ENCODE assay signal across 1 cellular context in genomic region chr12:55940065-55940732, GRCh38.
TF ChIP-seq lines count a peak whose summit lies in the region.

No MANE protein-coding gene starts in this region.

TF ChIP-seq in HepG2, 621 proteins besides CTCF, POLR2A, EP300 and RAD21 (continued from another document and continues in another):
- TF ChIP-seq ZNF280B (CRISPR knock-in tag; IDR thresholded peaks at IDR 0.05; ENCODE audit: borderline replicate concordance) (no peak), GMEB1 (CRISPR knock-in tag; IDR thresholded peaks at IDR 0.05; ENCODE audit: borderline replicate concordance) (0 out of 2 replicates have a peak, but pooled peaks have one; percentile 25), HOXA7 (CRISPR knock-in tag; IDR thresholded peaks at IDR 0.05) (no peak), NFAT5 (CRISPR knock-in tag; IDR thresholded peaks at IDR 0.05) (no peak), HNF1A (IDR thresholded peaks at IDR 0.05; ENCODE audit: low read depth) (no peak), HNF1A (CRISPR knock-in tag; IDR thresholded peaks at IDR 0.05; ENCODE audit: borderline replicate concordance) (peak; percentile 27; the same call in 1 of the 2 replicates), HDAC1 (CRISPR knock-in tag; IDR thresholded peaks at IDR 0.05) (no peak), MTF1 (CRISPR knock-in tag; IDR thresholded peaks at IDR 0.05) (no peak), BCLAF1 (IDR thresholded peaks at IDR 0.05) (no peak), KDM3A (CRISPR knock-in tag; IDR thresholded peaks at IDR 0.05; ENCODE audit: low read depth) (0 out of 2 replicates have a peak, but pooled peaks have one; percentile 48), ZNF619 (CRISPR knock-in tag; IDR thresholded peaks at IDR 0.05) (0 out of 2 replicates have a peak, but pooled peaks have one; percentile 33), NR2F6 (IDR thresholded peaks at IDR 0.05) (no peak), NR2F6 (CRISPR knock-in tag; IDR thresholded peaks at IDR 0.05) (no peak), ZNF234 (CRISPR knock-in tag; conservative IDR thresholded peaks at IDR 0.05) (no peak), FOXP1 (IDR thresholded peaks at IDR 0.05) (no peak), FOXP1 (CRISPR knock-in tag; IDR thresholded peaks at IDR 0.05) (no peak), ZNF569 (CRISPR knock-in tag; IDR thresholded peaks at IDR 0.05; ENCODE audit: borderline replicate concordance) (no peak), ZNF501 (CRISPR knock-in tag; IDR thresholded peaks at IDR 0.05) (0 out of 2 replicates have a peak, but pooled peaks have one; percentile 36), PAX8 (CRISPR knock-in tag; IDR thresholded peaks at IDR 0.05; ENCODE audit: borderline replicate concordance) (no peak), SP5 (CRISPR knock-in tag; IDR thresholded peaks at IDR 0.05; ENCODE audit: borderline replicate concordance, low read depth) (peak; percentile 35; the same call in 1 of the 2 replicates), ZNF207 (IDR thresholded peaks at IDR 0.05; ENCODE audit: borderline replicate concordance) (no peak), ZNF318 (CRISPR knock-in tag; IDR thresholded peaks at IDR 0.05) (no peak; the same call in 1 of the 2 replicates), CREBL2 (CRISPR knock-in tag; IDR thresholded peaks at IDR 0.05; ENCODE audit: borderline replicate concordance) (no peak), BRD4 (CRISPR knock-in tag; IDR thresholded peaks at IDR 0.05) (0 out of 2 replicates have a peak, but pooled peaks have one; percentile 36), TAF1 (CRISPR knock-in tag; IDR thresholded peaks at IDR 0.05) (no peak), ZNF292 (CRISPR knock-in tag; IDR thresholded peaks at IDR 0.05; ENCODE audit: borderline replicate concordance, low read depth) (0 out of 2 replicates have a peak, but pooled peaks have one; percentile 49), CC2D1A (CRISPR knock-in tag; IDR thresholded peaks at IDR 0.05) (no peak), SMAD9 (CRISPR knock-in tag; IDR thresholded peaks at IDR 0.05) (no peak), SRF (IDR thresholded peaks at IDR 0.05; ENCODE audit: low read depth, low read length) (no peak)
